Comparison of ENCODE assay signal across 2 cellular contexts in genomic region chr3:165835431-165835830, GRCh38.
TF ChIP-seq lines count a peak whose summit lies in the region.

No MANE protein-coding gene starts in this region.

TF ChIP-seq in liver, 16 proteins besides CTCF, POLR2A, EP300 and RAD21:
- no peak for TF ChIP-seq EGR1 (IDR thresholded peaks at IDR 0.05; ENCODE audit: low read depth in 2 of 2)
- no peak for TF ChIP-seq YY1 (IDR thresholded peaks at IDR 0.05)
- TF ChIP-seq ZBTB33 (IDR thresholded peaks at IDR 0.05), result no peak
- no peak for TF ChIP-seq HNF4A (conservative IDR thresholded peaks at IDR 0.05)
- no peak for TF ChIP-seq FOXA1 (IDR thresholded peaks at IDR 0.05)
- no peak for TF ChIP-seq JUND (IDR thresholded peaks at IDR 0.05)
- TF ChIP-seq FOXA2 (IDR thresholded peaks at IDR 0.05), result no peak
- no peak for TF ChIP-seq ATF3 (IDR thresholded peaks at IDR 0.05)
- no peak for TF ChIP-seq GABPA (IDR thresholded peaks at IDR 0.05 in 1 of 2, conservative IDR thresholded peaks at IDR 0.05 in 1 of 2)
- TF ChIP-seq HNF4G (IDR thresholded peaks at IDR 0.05), result no peak

TF ChIP-seq in HepG2, 621 proteins besides CTCF, POLR2A, EP300 and RAD21:
- TF ChIP-seq ZNF224 (CRISPR knock-in tag; IDR thresholded peaks at IDR 0.05), result no peak
- TF ChIP-seq CCDC6 (CRISPR knock-in tag; IDR thresholded peaks at IDR 0.05), result no peak
- no peak for TF ChIP-seq E2F5 (CRISPR knock-in tag; conservative IDR thresholded peaks at IDR 0.05)
- TF ChIP-seq NFRKB (IDR thresholded peaks at IDR 0.05), result no peak
- no peak for TF ChIP-seq SALL2 (CRISPR knock-in tag; IDR thresholded peaks at IDR 0.05)
- no peak for TF ChIP-seq ZNF710 (CRISPR knock-in tag; IDR thresholded peaks at IDR 0.05; ENCODE audit: borderline replicate concordance)
- TF ChIP-seq ZNF720 (CRISPR knock-in tag; IDR thresholded peaks at IDR 0.05), result no peak
- no peak for TF ChIP-seq ZNF256 (CRISPR knock-in tag; conservative IDR thresholded peaks at IDR 0.05)
- TF ChIP-seq EZH2 (conservative IDR thresholded peaks at IDR 0.05; ENCODE audit: low read depth, low read length), result no peak
- no peak for TF ChIP-seq ZNF326 (CRISPR knock-in tag; IDR thresholded peaks at IDR 0.05; ENCODE audit: borderline replicate concordance)
- TF ChIP-seq ZBTB38 (CRISPR knock-in tag; IDR thresholded peaks at IDR 0.05), result no peak
- TF ChIP-seq ZNF501 (CRISPR knock-in tag; IDR thresholded peaks at IDR 0.05), result no peak
- no peak for TF ChIP-seq YEATS4 (CRISPR knock-in tag; IDR thresholded peaks at IDR 0.05; ENCODE audit: borderline replicate concordance)
- TF ChIP-seq FOXJ3 (CRISPR knock-in tag; IDR thresholded peaks at IDR 0.05; ENCODE audit: borderline replicate concordance), result no peak
- TF ChIP-seq HBP1 (CRISPR knock-in tag; IDR thresholded peaks at IDR 0.05; ENCODE audit: low read depth), result no peak
- no peak for TF ChIP-seq ZSCAN9 (CRISPR knock-in tag; IDR thresholded peaks at IDR 0.05; ENCODE audit: borderline replicate concordance)
